In genomic region chr20:25177890-25178321, GRCh38 we compare ENCODE assay signal across 14 cellular contexts. TPM values are rescaled to one million over a fixed set of nuclear protein-coding genes. Genes with fewer than 3 reads are reported as not detected.
DNase-seq lines count a peak whose midpoint lies in the region; ATAC-seq, FAIRE-seq and TF ChIP-seq lines count a peak whose summit lies in the region.
"Had no signal": no experiment of that assay in that cellular context is flagged by ENCODE, and none has a peak within 500 bp of the region (broad histone marks: within the 10 kb centered on the region; RNA-seq: fewer than 3 reads in every experiment).

No MANE protein-coding gene starts in this region.

- H3K27ac ChIP-seq in PC-9: peak overlapping the region; percentile 73
- H3K27ac ChIP-seq in CD4-positive, alpha-beta T cell (ENCODE audit: low read depth, low read length): no peak overlapping the region

- H3K36me3 Mint-ChIP-seq in CD4-positive, alpha-beta T cell (ENCODE audit: low read depth): no peaks in the 10 kb centered on the region
- H3K36me3 Mint-ChIP-seq: IgD-negative memory B cell, natural killer cell had no signal

- H3K4me1 ChIP-seq in PC-9 (replicated peaks; ENCODE audit: insufficient read depth): peaks cover 61% of the 10 kb centered on the region

- BruUV-seq in PC-9 (replicated peaks; lab: Mats Ljungman, UMichigan): no TSS peak

- intact Hi-C loops in PC-9 (cut with micrococcal nuclease; ENCODE audit: unreplicated experiment): loop anchor here (1.0 to 10.0 kb wide), 8 partner anchors 41 to 1291 kb away; no protein-coding TSS in a partner anchor
- intact Hi-C loops in CD4-positive, alpha-beta T cell (cut with DNase I, micrococcal nuclease): loop anchor here (2.0 to 5.0 kb wide), 4 partner anchors 86 to 1241 kb away; no protein-coding TSS in a partner anchor

- H3K9me2 ChIP-seq in PC-9 (ENCODE audit: insufficient read depth): no peaks in the 10 kb centered on the region

- H3K4me2 ChIP-seq in PC-9: peak overlapping the region; percentile 48

- no peaks in the 10 kb centered on the region for H3K36me3 ChIP-seq in PC-9 (ENCODE audit: low read depth)
- H3K36me3 ChIP-seq: ascending aorta had no signal

- H3K9me3 ChIP-seq in PC-9 (ENCODE audit: insufficient read depth, low read depth): no peaks in the 10 kb centered on the region; the same call in 1 of the 2 replicates
- peaks cover 1% of the 10 kb centered on the region for H3K9me3 ChIP-seq in CD4-positive, alpha-beta T cell (ENCODE audit: control insufficient read depth, low read length)
- H3K9me3 ChIP-seq: ascending aorta had no signal

- no peak for TF ChIP-seq CTCF in PC-9 (conservative IDR thresholded peaks at IDR 0.05)
- TF ChIP-seq CTCF in CD4-positive, alpha-beta T cell (IDR thresholded peaks at IDR 0.05): no peak

- no peaks in the 10 kb centered on the region for H3K27me3 ChIP-seq in PC-9 (ENCODE audit: insufficient read depth, low read depth)
- H3K27me3 ChIP-seq in CD4-positive, alpha-beta T cell (ENCODE audit: control insufficient read depth, insufficient read depth, low read length): no peaks in the 10 kb centered on the region
- H3K27me3 ChIP-seq: ascending aorta had no signal

- H3K27ac Mint-ChIP-seq in CD4-positive, alpha-beta T cell: no peak overlapping the region
- H3K27ac Mint-ChIP-seq: endodermal cell, IgD-negative memory B cell, natural killer cell had no signal

- FAIRE-seq in HTR-8/SVneo (lab: Jason Lieb, UNC): peak; percentile 60

- H3K4me3 Mint-ChIP-seq in CD4-positive, alpha-beta T cell: no peak overlapping the region
- H3K4me3 Mint-ChIP-seq: endodermal cell, IgD-negative memory B cell, natural killer cell had no signal

- H2AFZ ChIP-seq in PC-9: no peak overlapping the region

- POLR2A ChIA-PET in PC-9 (lab: Charles Lee; ENCODE audit: unreplicated experiment): interaction anchor here (0.5 kb wide), 1 partner anchor 99 kb away, joined by 4 read pairs; no protein-coding TSS in a partner anchor
- POLR2A ChIA-PET in CD4-positive, alpha-beta T cell (lab: Charles Lee): no interaction called here

- CTCF ChIA-PET in PC-9 (lab: Charles Lee): interaction anchor here (1.4 kb wide), 1 partner anchor 184 kb away, joined by 5 read pairs; no protein-coding TSS in a partner anchor
- CTCF ChIA-PET in CD4-positive, alpha-beta T cell (lab: Charles Lee): no interaction called here

- H3K4me1 Mint-ChIP-seq in CD4-positive, alpha-beta T cell (ENCODE audit: low read depth): no peaks in the 10 kb centered on the region
- H3K4me1 Mint-ChIP-seq: endodermal cell, IgD-negative memory B cell, natural killer cell had no signal

- H4K20me1 ChIP-seq in PC-9 (ENCODE audit: insufficient read depth): no peaks in the 10 kb centered on the region

- DNase-seq in HTR-8/SVneo (ENCODE audit: insufficient read length, low spot score) (no peak), PC-9 (peak; percentile 92 to 97), cerebellar cortex (ENCODE audit: low spot score) (peak; percentile 43), pons (ENCODE audit: low spot score) (peak; percentile 7), SIG-M5 treated with dmso at 0.1 percent for 504 hours (lab: John Stamatoyannopoulos, UW; ENCODE audit: unreplicated experiment) (no peak)
- DNase-seq in CD4-positive, alpha-beta T cell: no peak
- DNase-seq: activated CD4-positive, alpha-beta T cell treated with anti-CD3 and anti-CD28 coated beads, Interleukin-2, amount 50 U/mL, for 1 hour; endodermal cell; islet precursor cell; natural killer cell; NCI-H187 had no signal

- H3F3A ChIP-seq in PC-9 (ENCODE audit: insufficient read depth, low read depth): peaks cover 44% of the 10 kb centered on the region

- H3K79me2 ChIP-seq in PC-9 (ENCODE audit: low read depth): no peaks in the 10 kb centered on the region

- no peak overlapping the region for H3K4me3 ChIP-seq in PC-9
- H3K4me3 ChIP-seq: ascending aorta had no signal

- ATAC-seq in CD4-positive, alpha-beta T cell (ENCODE audit: poor library complexity): no peak
- no peak for ATAC-seq in activated CD4-positive, CD25-positive, alpha-beta regulatory T cell treated with anti-CD3 and anti-CD28 coated beads, Interleukin-2, amount 50 U/mL, for 24 hours
- ATAC-seq: natural killer cell had no signal

- peaks cover 4% of the 10 kb centered on the region for H3K9me3 Mint-ChIP-seq in CD4-positive, alpha-beta T cell
- H3K9me3 Mint-ChIP-seq: natural killer cell had no signal

- peaks cover 15% of the 10 kb centered on the region for H3K27me3 Mint-ChIP-seq in CD4-positive, alpha-beta T cell
- H3K27me3 Mint-ChIP-seq: IgD-negative memory B cell had no signal

RNA-seq across cellular contexts. Expression of gene ENTPD6, which starts 17.6 kb away (rescaled TPM):
- 75.5 and 80.4 TPM in 2 replicates for total RNA-seq in PC-9 (2021)
- 10 to 100 TPM; 78.5 to 85.1 TPM for total RNA-seq in CD4-positive, alpha-beta T cell

Comparison
In these comparisons a context has a peak if more than half of its experiments do, and no peak if none do; other contexts are left out.
1. DNase-seq: peak in PC-9 (2 of 2), cerebellar cortex (single experiment) and pons (single experiment); none in HTR-8/SVneo (single experiment), SIG-M5 treated with dmso at 0.1 percent for 504 hours (single experiment) and CD4-positive, alpha-beta T cell (0 of 10).